ENCODE assay signal across 24 cellular contexts in the genomic region with DNA sequence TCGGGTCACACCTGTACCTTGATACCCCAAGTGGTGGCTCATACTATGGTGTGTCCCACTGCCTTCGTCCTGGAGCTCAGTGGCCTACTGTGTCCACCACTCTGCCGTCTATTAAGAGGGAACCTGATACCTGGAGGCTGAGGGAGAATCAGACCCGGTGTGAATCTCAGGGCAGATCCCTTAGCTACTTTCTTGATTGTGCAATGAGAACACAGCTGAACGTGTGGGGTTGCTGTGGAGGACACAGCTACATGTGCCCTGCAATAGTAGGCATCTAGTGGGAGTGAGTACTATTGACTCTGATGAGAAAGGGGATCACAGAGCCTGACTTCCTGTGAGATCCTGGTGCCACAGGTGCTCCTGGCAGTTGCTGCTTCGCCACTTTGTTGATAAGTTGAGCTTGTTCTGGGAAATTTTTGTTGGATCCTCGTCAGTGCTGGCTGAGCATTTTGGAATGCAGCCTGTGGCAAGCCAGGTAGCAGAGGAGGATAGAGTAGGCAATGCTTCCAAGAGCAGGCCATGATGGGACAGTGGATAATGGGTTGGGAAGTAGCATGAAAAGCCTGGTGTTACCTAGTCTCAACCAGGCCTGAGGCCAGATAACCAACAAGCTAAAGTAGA. TPM values are rescaled to one million over a fixed set of nuclear protein-coding genes. Genes with fewer than 3 reads are reported as not detected.
DNase-seq lines count a peak whose midpoint lies in the region; ATAC-seq and TF ChIP-seq lines count a peak whose summit lies in the region.
"Had no signal": no experiment of that assay in that cellular context is flagged by ENCODE, and none has a peak within 500 bp of the region (broad histone marks: within the 10 kb centered on the region; RNA-seq: fewer than 3 reads in every experiment).

No MANE protein-coding gene starts in this region.

- TF ChIP-seq CTCF in DND-41 (IDR thresholded peaks at IDR 0.05; ENCODE audit: borderline replicate concordance, extremely low read depth, low read length, poor library complexity, severe bottlenecking) (no peak), psoas muscle (IDR thresholded peaks at IDR 0.05) (no peak)

- CTCF ChIA-PET in activated naive CD4-positive, alpha-beta T cell treated with anti-CD3 and anti-CD28 coated beads for 36 hours (lab: Charles Lee): interaction anchor here (0.7 to 1.4 kb wide), 3 partner anchors 56 to 138 kb away, joined by 3 to 4 read pairs (median 3); no protein-coding TSS in a partner anchor

- no peak overlapping the region for H3K4me3 Mint-ChIP-seq in activated naive CD4-positive, alpha-beta T cell treated with anti-CD3 and anti-CD28 coated beads for 36 hours
- H3K4me3 Mint-ChIP-seq in activated naive CD8-positive, alpha-beta T cell treated with anti-CD3 and anti-CD28 coated beads, Interleukin-2, amount 50 U/mL, for 24 hours: no peak overlapping the region
- H3K4me3 Mint-ChIP-seq: T-helper 1 cell treated with Interleukin-12 subunit alpha and Interleukin-12 subunit beta and Interleukin-4 antibody, amounts not matched to agents 30 μg/mL and 1 μg/mL, for 36 hours had no signal

- H3K79me2 ChIP-seq in DND-41 (ENCODE audit: insufficient read depth, low read length): peaks cover 8% of the 10 kb centered on the region; the same call in 1 of the 2 replicates

- peak overlapping the region; percentile 47 for H3K27ac Mint-ChIP-seq in activated naive CD4-positive, alpha-beta T cell treated with anti-CD3 and anti-CD28 coated beads for 36 hours
- H3K27ac Mint-ChIP-seq in activated naive CD8-positive, alpha-beta T cell treated with anti-CD3 and anti-CD28 coated beads, Interleukin-2, amount 50 U/mL, for 24 hours: peak overlapping the region; percentile 62
- H3K27ac Mint-ChIP-seq: T-helper 1 cell treated with Interleukin-12 subunit alpha and Interleukin-12 subunit beta and Interleukin-4 antibody, amounts not matched to agents 30 μg/mL and 1 μg/mL, for 36 hours had no signal

- H3K4me1 ChIP-seq in DND-41 (ENCODE audit: insufficient read depth, low read length) (no peaks in the 10 kb centered on the region), psoas muscle (peaks cover 33% of the 10 kb centered on the region)
- H3K4me1 ChIP-seq: Peyer's patch, uterus had no signal

- H3K4me1 Mint-ChIP-seq in activated naive CD4-positive, alpha-beta T cell treated with anti-CD3 and anti-CD28 coated beads for 36 hours (ENCODE audit: low read depth): peaks cover 9% of the 10 kb centered on the region
- peaks cover 22% of the 10 kb centered on the region for H3K4me1 Mint-ChIP-seq in activated naive CD8-positive, alpha-beta T cell treated with anti-CD3 and anti-CD28 coated beads, Interleukin-2, amount 50 U/mL, for 24 hours

- intact Hi-C loops in activated naive CD4-positive, alpha-beta T cell treated with anti-CD3 and anti-CD28 coated beads for 36 hours (cut with micrococcal nuclease): no loop called here
- intact Hi-C loops in psoas muscle (cut with DNase I): no loop called here

- H3K4me3 ChIP-seq in DND-41 (ENCODE audit: low read depth in 1 of 2, low read length in 2 of 2) (no peak overlapping the region), psoas muscle (no peak overlapping the region)
- H3K4me3 ChIP-seq: breast epithelium, ovary, Peyer's patch, SJSA1, uterus had no signal

- no peak overlapping the region for H3K4me2 ChIP-seq in DND-41 (ENCODE audit: insufficient read depth, low read length)

- peaks cover 32% of the 10 kb centered on the region for H3K36me3 Mint-ChIP-seq in activated naive CD4-positive, alpha-beta T cell treated with anti-CD3 and anti-CD28 coated beads for 36 hours (ENCODE audit: low read depth)
- peaks cover 55% of the 10 kb centered on the region for H3K36me3 Mint-ChIP-seq in activated naive CD8-positive, alpha-beta T cell treated with anti-CD3 and anti-CD28 coated beads, Interleukin-2, amount 50 U/mL, for 24 hours (ENCODE audit: low read depth)

- no peaks in the 10 kb centered on the region for H3K27me3 Mint-ChIP-seq in activated naive CD4-positive, alpha-beta T cell treated with anti-CD3 and anti-CD28 coated beads for 36 hours (ENCODE audit: low read depth)
- H3K27me3 Mint-ChIP-seq in activated naive CD8-positive, alpha-beta T cell treated with anti-CD3 and anti-CD28 coated beads, Interleukin-2, amount 50 U/mL, for 24 hours: no peaks in the 10 kb centered on the region

- no peak overlapping the region for H2AFZ ChIP-seq in DND-41 (ENCODE audit: low read depth, low read length)

- ATAC-seq in DND-41 (ENCODE audit: insufficient read depth, low read depth) (no peak; the same call in 2 of the 3 replicates), psoas muscle (peak; percentile 31 to 62 (median 52)), GM19328 (IDR thresholded peaks at IDR 0.05; ENCODE audit: unreplicated experiment) (no peak)
- ATAC-seq in activated naive CD8-positive, alpha-beta T cell treated with anti-CD3 and anti-CD28 coated beads, Interleukin-2, amount 50 U/mL, for 24 hours: no peak
- ATAC-seq: sciatic nerve had no signal

- H3K27me3 ChIP-seq in DND-41 (ENCODE audit: insufficient read depth, low read length, poor library complexity) (no peaks in the 10 kb centered on the region), psoas muscle (ENCODE audit: insufficient read depth in 3 of 3, low read length in 2 of 3) (no peaks in the 10 kb centered on the region)
- H3K27me3 ChIP-seq: breast epithelium, ovary, Peyer's patch, SJSA1, uterus had no signal

- no peak overlapping the region for H3K9ac ChIP-seq in DND-41 (ENCODE audit: low read depth, low read length)

- H3K27ac ChIP-seq in DND-41 (ENCODE audit: low read length) (peak overlapping the region; percentile 33; the same call in 1 of the 2 replicates), psoas muscle (peak overlapping the region; percentile 56)
- H3K27ac ChIP-seq: breast epithelium, HL-60, ovary, Peyer's patch, SJSA1, uterus had no signal

- H3K36me3 ChIP-seq in DND-41 (ENCODE audit: insufficient read depth, low read length) (peaks cover 97% of the 10 kb centered on the region), psoas muscle (ENCODE audit: insufficient read depth in 1 of 2, low read depth in 1 of 2) (peaks cover 3 to 38% of the 10 kb centered on the region in 2 donors)
- H3K36me3 ChIP-seq: breast epithelium, ovary, SJSA1, uterus had no signal

- H3K9me3 ChIP-seq in DND-41 (ENCODE audit: insufficient read depth, low read length, severe bottlenecking): no peaks in the 10 kb centered on the region
- no peaks in the 10 kb centered on the region for H3K9me3 ChIP-seq in psoas muscle
- H3K9me3 ChIP-seq: breast epithelium, ovary, Peyer's patch, SJSA1, uterus had no signal

- no peaks in the 10 kb centered on the region for H3K9me3 Mint-ChIP-seq in activated naive CD4-positive, alpha-beta T cell treated with anti-CD3 and anti-CD28 coated beads for 36 hours
- no peaks in the 10 kb centered on the region for H3K9me3 Mint-ChIP-seq in activated naive CD8-positive, alpha-beta T cell treated with anti-CD3 and anti-CD28 coated beads, Interleukin-2, amount 50 U/mL, for 24 hours
- H3K9me3 Mint-ChIP-seq: T-helper 1 cell treated with Interleukin-12 subunit alpha and Interleukin-12 subunit beta and Interleukin-4 antibody, amounts not matched to agents 30 μg/mL and 1 μg/mL, for 36 hours had no signal

- no peak for DNase-seq in activated naive CD4-positive, alpha-beta T cell treated with anti-CD3 and anti-CD28 coated beads for 36 hours
- no peak for DNase-seq in activated naive CD4-positive, alpha-beta T cell (lab: John Stamatoyannopoulos, UW)
- DNase-seq in DND-41 (no peak), psoas muscle (no peak), anterior cingulate cortex (lab: John Stamatoyannopoulos, UW) (no peak)
- no peak for DNase-seq in activated naive CD8-positive, alpha-beta T cell treated with anti-CD3 and anti-CD28 coated beads, Interleukin-2, amount 50 U/mL, for 24 hours
- no peak for DNase-seq in stimulated activated CD4-positive, alpha-beta T cell treated with anti-CD3 and anti-CD28 coated beads, Interleukin-2, amount 100 ng/mL, for 48 hours
- DNase-seq: ACHN; C1 segment of cervical spinal cord; cortex of kidney; DMS 273 treated with DMSO at 0.1 percent for 48 hours; kidney glomerular epithelial cell; NCI-H1417 treated with DMSO at 0.1 percent for 48 hours; NCI-H510A treated with DMSO at 0.1 percent for 48 hours; ovary; Peyer's patch; stimulated activated CD4-positive, alpha-beta T cell treated with anti-CD3 and anti-CD28 coated beads, Interleukin-15, amount 100 ng/mL, for 24 hours; uterus had no signal

- WGBS in psoas muscle, 3 donors: 58 to 71% (median 63%) methylated on average over 7 of the region's 7 CpGs

- H4K20me1 ChIP-seq in DND-41 (ENCODE audit: insufficient read depth, low read length): peaks cover 13% of the 10 kb centered on the region; the same call in 1 of the 2 replicates

RNA-seq across cellular contexts. Expression of a gene that starts 28.2 kb away (rescaled TPM):
- 10 to 100 TPM; 24.2 to 28.1 TPM for total RNA-seq in activated naive CD4-positive, alpha-beta T cell treated with anti-CD3 and anti-CD28 coated beads for 36 hours
- 10 to 100 TPM; 14.1 to 22.4 (median 18.3) TPM for total RNA-seq in psoas muscle
- 10 to 100 TPM in 2 of 3 donors, 1 to 10 TPM in 1; 5.2 to 14.0 (median 12.6) TPM for polyA plus RNA-seq in psoas muscle

Comparison
In these comparisons a context has a peak if more than half of its experiments do, and no peak if none do; other contexts are left out.
1. ATAC-seq: peak in psoas muscle (4 of 4); none in DND-41 (single experiment), activated naive CD8-positive, alpha-beta T cell treated with anti-CD3 and anti-CD28 coated beads, Interleukin-2, amount 50 U/mL, for 24 hours (single experiment) and GM19328 (single experiment).